ENCODE assay signal across 1 cellular context in genomic region chr1:65687435-65688214, GRCh38.
TF ChIP-seq lines count a peak whose summit lies in the region.

No MANE protein-coding gene starts in this region.

TF ChIP-seq in HepG2, 621 proteins besides CTCF, POLR2A, EP300 and RAD21 (continued from another document and continues in another):
- TF ChIP-seq SNAPC4 (CRISPR knock-in tag; IDR thresholded peaks at IDR 0.05) = no peak
- no peak for TF ChIP-seq ZNF251 (CRISPR knock-in tag; IDR thresholded peaks at IDR 0.05)
- TF ChIP-seq ZNF225 (CRISPR knock-in tag; IDR thresholded peaks at IDR 0.05) = no peak
- TF ChIP-seq ZFP36L1 (CRISPR knock-in tag; IDR thresholded peaks at IDR 0.05) = no peak
- no peak for TF ChIP-seq MAZ (IDR thresholded peaks at IDR 0.05; ENCODE audit: borderline replicate concordance, low read depth, low read length)
- no peak for TF ChIP-seq MAZ (CRISPR knock-in tag; IDR thresholded peaks at IDR 0.05; ENCODE audit: low read depth)
- no peak for TF ChIP-seq KDM5A (IDR thresholded peaks at IDR 0.05; ENCODE audit: borderline replicate concordance, low read length)
- peak; percentile 87 for TF ChIP-seq ETV5 (CRISPR knock-in tag; IDR thresholded peaks at IDR 0.05; ENCODE audit: borderline replicate concordance)
- no peak for TF ChIP-seq KLF13 (CRISPR knock-in tag; IDR thresholded peaks at IDR 0.05)
- no peak for TF ChIP-seq HES4 (CRISPR knock-in tag; IDR thresholded peaks at IDR 0.05; ENCODE audit: borderline replicate concordance)
- TF ChIP-seq ZNF460 (CRISPR knock-in tag; IDR thresholded peaks at IDR 0.05; ENCODE audit: borderline replicate concordance) = no peak; the same call in 1 of the 2 replicates
- TF ChIP-seq NAIF1 (CRISPR knock-in tag; IDR thresholded peaks at IDR 0.05; ENCODE audit: borderline replicate concordance) = no peak
- no peak for TF ChIP-seq ZNF205 (CRISPR knock-in tag; IDR thresholded peaks at IDR 0.05)
- TF ChIP-seq SIN3A (IDR thresholded peaks at IDR 0.05; ENCODE audit: borderline replicate concordance, low read depth, low read length) = no peak
- no peak for TF ChIP-seq TBP (CRISPR knock-in tag; IDR thresholded peaks at IDR 0.05)
- peak; percentile 79 for TF ChIP-seq TCF7 (IDR thresholded peaks at IDR 0.05; ENCODE audit: low read depth)
- TF ChIP-seq PRPF4 (IDR thresholded peaks at IDR 0.05; ENCODE audit: low read depth, low read length, poor library complexity, severe bottlenecking) = no peak
- no peak for TF ChIP-seq SRF (IDR thresholded peaks at IDR 0.05; ENCODE audit: low read depth, low read length)
- TF ChIP-seq ZNF800 (CRISPR knock-in tag; IDR thresholded peaks at IDR 0.05) = 0 out of 2 replicates have a peak, but pooled peaks have one; percentile 26
- peak; percentile 43; the same call in 1 of the 2 replicates for TF ChIP-seq ZNF788 (CRISPR knock-in tag; IDR thresholded peaks at IDR 0.05; ENCODE audit: borderline replicate concordance)
- no peak for TF ChIP-seq USF2 (IDR thresholded peaks at IDR 0.05; ENCODE audit: low read depth, low read length)
- no peak for TF ChIP-seq USF2 (CRISPR knock-in tag; IDR thresholded peaks at IDR 0.05; ENCODE audit: borderline replicate concordance)
- TF ChIP-seq ZNF709 (CRISPR knock-in tag; IDR thresholded peaks at IDR 0.05) = no peak
- no peak for TF ChIP-seq FOXA1 (IDR thresholded peaks at IDR 0.05)
- peak; percentile 73 for TF ChIP-seq FOXA1 (CRISPR knock-in tag; IDR thresholded peaks at IDR 0.05)
- TF ChIP-seq HMGXB3 (CRISPR knock-in tag; IDR thresholded peaks at IDR 0.05; ENCODE audit: borderline replicate concordance) = no peak
- TF ChIP-seq GFI1 (CRISPR knock-in tag; IDR thresholded peaks at IDR 0.05; ENCODE audit: borderline replicate concordance) = peak; percentile 47; the same call in 1 of the 2 replicates
- TF ChIP-seq ATRX (CRISPR knock-in tag; IDR thresholded peaks at IDR 0.05; ENCODE audit: borderline replicate concordance) = no peak
- TF ChIP-seq ZNF850 (CRISPR knock-in tag; conservative IDR thresholded peaks at IDR 0.05) = no peak
- TF ChIP-seq ZNF547 (CRISPR knock-in tag; IDR thresholded peaks at IDR 0.05) = no peak
- no peak for TF ChIP-seq KLF6 (CRISPR knock-in tag; IDR thresholded peaks at IDR 0.05)
- no peak for TF ChIP-seq ZNF792 (CRISPR knock-in tag; IDR thresholded peaks at IDR 0.05)
- TF ChIP-seq ZNF605 (CRISPR knock-in tag; IDR thresholded peaks at IDR 0.05) = 0 out of 2 replicates have a peak, but pooled peaks have one; percentile 48
- peak; percentile 23 for TF ChIP-seq SKI (IDR thresholded peaks at IDR 0.05; ENCODE audit: partially characterized antibody)
- TF ChIP-seq ZNF34 (CRISPR knock-in tag; IDR thresholded peaks at IDR 0.05; ENCODE audit: borderline replicate concordance) = no peak
- TF ChIP-seq IRF9 (CRISPR knock-in tag; IDR thresholded peaks at IDR 0.05; ENCODE audit: borderline replicate concordance) = 0 out of 2 replicates have a peak, but pooled peaks have one; percentile 34
- no peak for TF ChIP-seq ZNF660 (CRISPR knock-in tag; IDR thresholded peaks at IDR 0.05; ENCODE audit: borderline replicate concordance, low read depth)
- TF ChIP-seq ZNF280B (CRISPR knock-in tag; IDR thresholded peaks at IDR 0.05; ENCODE audit: borderline replicate concordance) = no peak
- no peak for TF ChIP-seq ZBTB38 (CRISPR knock-in tag; IDR thresholded peaks at IDR 0.05)
- TF ChIP-seq NPAS2 (CRISPR knock-in tag; IDR thresholded peaks at IDR 0.05; ENCODE audit: borderline replicate concordance) = no peak
- TF ChIP-seq SRSF4 (IDR thresholded peaks at IDR 0.05; ENCODE audit: low read depth, low read length, poor library complexity, severe bottlenecking) = no peak
- TF ChIP-seq ZNF557 (CRISPR knock-in tag; IDR thresholded peaks at IDR 0.05) = no peak
- no peak for TF ChIP-seq ZNF776 (CRISPR knock-in tag; IDR thresholded peaks at IDR 0.05)
- TF ChIP-seq NFAT5 (CRISPR knock-in tag; IDR thresholded peaks at IDR 0.05) = no peak
